Comparison of ENCODE assay signal across 14 cellular contexts in the genomic region with DNA sequence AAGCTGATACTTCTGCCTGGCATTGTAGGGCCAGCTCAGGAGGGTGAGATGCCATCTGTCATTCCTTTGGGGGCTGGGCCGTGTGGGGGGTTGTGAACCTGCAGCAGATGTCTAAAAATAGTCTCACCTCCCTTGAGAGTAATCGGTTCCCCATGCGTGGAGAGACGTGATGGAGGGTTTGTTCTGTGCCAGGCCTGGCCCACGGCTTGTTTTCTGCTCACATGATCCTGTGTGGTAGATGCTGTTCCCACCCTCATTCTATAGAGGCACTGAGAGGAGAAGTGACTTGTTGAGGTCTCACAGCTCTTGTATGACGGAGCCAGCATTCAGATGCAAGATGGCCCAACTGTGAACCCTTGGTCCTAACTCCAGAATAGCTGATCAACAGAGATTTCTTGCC. TPM values are rescaled to one million over a fixed set of nuclear protein-coding genes. Genes with fewer than 3 reads are reported as not detected.
A peak's percentile ranks its signal among the peaks of the same experiment; 100 is the strongest.
DNase-seq lines count a peak whose midpoint lies in the region; ATAC-seq and TF ChIP-seq lines count a peak whose summit lies in the region.
"Had no signal": no experiment of that assay in that cellular context is flagged by ENCODE, and none has a peak within 500 bp of the region (broad histone marks: within the 10 kb centered on the region; RNA-seq: fewer than 3 reads in every experiment).

No MANE protein-coding gene starts in this region.

- peak overlapping the region; percentile 89 for H3K4me3 ChIP-seq in DOHH2 (ENCODE audit: low read length)

- ATAC-seq in GM18511 (IDR thresholded peaks at IDR 0.05; ENCODE audit: unreplicated experiment): peak; percentile 42
- no peak for ATAC-seq in GM21423 (IDR thresholded peaks at IDR 0.05; ENCODE audit: unreplicated experiment)

- peaks cover 0 to 18% (median 3%) of the 10 kb centered on the region in 3 donors for H3K27me3 Mint-ChIP-seq in immature natural killer cell (ENCODE audit: low read depth in 3 of 3)
- peaks cover 58% of the 10 kb centered on the region for H3K27me3 Mint-ChIP-seq in HFFc6 (ENCODE audit: insufficient read depth)

- H3K9me3 ChIP-seq in DOHH2 (ENCODE audit: control insufficient read depth, insufficient read depth, low read length): no peaks in the 10 kb centered on the region

- DNase-seq in NCI-H2171 treated with DMSO at 0.1 percent for 48 hours (lab: John Stamatoyannopoulos, UW) (peak; percentile 94), immature natural killer cell (peak in 1 of 3 donors; percentile 25), NCI-H2029 treated with DMSO at 0.1 percent for 48 hours (lab: John Stamatoyannopoulos, UW) (no peak), HUDEP-2 (lab: John Stamatoyannopoulos, UW; ENCODE audit: unreplicated experiment in 76 of 76) (no peak), HFFc6 (no peak)
- DNase-seq: DMS79 treated with DMSO at 0.1 percent for 48 hours, H9, NCI-H1092, small intestine, T-helper 9 cell had no signal

- peak overlapping the region; percentile 90 for H3K4me2 ChIP-seq in DOHH2 (ENCODE audit: low read length)

- H3K9me2 ChIP-seq in DOHH2 (replicated peaks; ENCODE audit: control insufficient read depth, low read length): no peaks in the 10 kb centered on the region

- H3K27me3 ChIP-seq in DOHH2 (ENCODE audit: control insufficient read depth, low read length): no peaks in the 10 kb centered on the region

- H3K4me3 Mint-ChIP-seq in immature natural killer cell: peak overlapping the region; percentile 86 to 95 (median 92)
- H3K4me3 Mint-ChIP-seq in HFFc6: no peak overlapping the region
- H3K4me3 Mint-ChIP-seq: H9, nephron had no signal

- H3K36me3 Mint-ChIP-seq in immature natural killer cell: peaks cover 19 to 58% (median 55%) of the 10 kb centered on the region in 3 donors
- H3K36me3 Mint-ChIP-seq in HFFc6 (ENCODE audit: low read depth): no peaks in the 10 kb centered on the region; the same call in 1 of the 2 replicates

- H3K4me1 Mint-ChIP-seq in immature natural killer cell: peaks cover 83 to 90% of the 10 kb centered on the region in 2 donors
- no peaks in the 10 kb centered on the region for H3K4me1 Mint-ChIP-seq in HFFc6 (ENCODE audit: low read depth)

- H3K36me3 ChIP-seq in DOHH2 (ENCODE audit: control insufficient read depth, low read length): peaks cover 92% of the 10 kb centered on the region

- peak overlapping the region; percentile 94 for H3K27ac ChIP-seq in DOHH2 (ENCODE audit: low read depth, low read length)

- peaks cover 86% of the 10 kb centered on the region for H3F3A ChIP-seq in DOHH2 (ENCODE audit: control insufficient read depth, insufficient read depth)

- H3K9me3 Mint-ChIP-seq in immature natural killer cell (no peaks in the 10 kb centered on the region), HFFc6 (peaks cover 13% of the 10 kb centered on the region; the same call in 1 of the 2 replicates)
- H3K9me3 Mint-ChIP-seq: nephron had no signal

- H3K79me2 ChIP-seq in DOHH2 (ENCODE audit: control insufficient read depth, low read length): peaks cover 93% of the 10 kb centered on the region

- H3K27ac Mint-ChIP-seq in immature natural killer cell: peak overlapping the region; percentile 91 to 97 (median 96)
- no peak overlapping the region for H3K27ac Mint-ChIP-seq in HFFc6
- H3K27ac Mint-ChIP-seq: H9, nephron had no signal

- no peak for TF ChIP-seq CTCF in DOHH2 (IDR thresholded peaks at IDR 0.05; ENCODE audit: low read depth, low read length, poor library complexity, severe bottlenecking)
- TF ChIP-seq CTCF in HFFc6 (IDR thresholded peaks at IDR 0.05): no peak

- peaks cover 63% of the 10 kb centered on the region for H3K4me1 ChIP-seq in DOHH2 (ENCODE audit: control insufficient read depth, low read length)

- peaks cover 24% of the 10 kb centered on the region for H4K20me1 ChIP-seq in DOHH2 (ENCODE audit: control insufficient read depth, insufficient read depth, low read depth, low read length)

RNA-seq across cellular contexts. Expression of a gene that starts 4.6 kb away (rescaled TPM):
- 10 to 100 TPM; 69.7 to 92.8 (median 73.6) TPM for polyA plus RNA-seq in immature natural killer cell
- not detected for total RNA-seq in HFFc6 (2021; fragmentation: NEBNext Ultra II Directional; extraction: Animal tissue kit (Norgen Biotek cat#: 25700))
